In the genomic region with DNA sequence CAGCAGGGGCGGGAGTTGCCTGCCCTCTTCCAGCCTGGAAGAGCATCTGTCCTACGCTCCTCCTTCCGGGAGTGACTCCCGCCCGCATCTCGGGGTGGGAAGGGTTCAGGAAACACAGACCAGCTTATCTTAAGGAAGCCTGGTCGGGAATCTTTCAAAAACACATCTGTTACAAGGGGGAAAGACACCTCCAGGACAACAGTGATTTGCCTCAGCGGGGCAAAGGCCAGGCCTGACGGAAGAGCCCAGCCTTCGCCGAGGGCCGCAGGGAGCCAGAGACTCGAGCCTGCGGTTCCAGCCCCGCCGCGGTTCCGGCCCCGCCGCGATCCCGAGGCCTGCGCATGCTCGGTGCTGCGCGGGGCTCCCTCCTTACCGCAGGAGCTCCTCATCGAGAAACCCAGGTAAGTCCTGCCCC, we compare ENCODE assay signal across 9 cellular contexts. TPM values are rescaled to one million over a fixed set of nuclear protein-coding genes. Genes with fewer than 3 reads are reported as not detected.
DNase-seq lines count a peak whose midpoint lies in the region; ATAC-seq, FAIRE-seq and TF ChIP-seq lines count a peak whose summit lies in the region.
"Had no signal": no experiment of that assay in that cellular context is flagged by ENCODE, and none has a peak within 500 bp of the region (broad histone marks: within the 10 kb centered on the region; RNA-seq: fewer than 3 reads in every experiment).

No MANE protein-coding gene starts in this region.

- no peaks in the 10 kb centered on the region for H3K27me3 ChIP-seq in skeletal muscle satellite cell (ENCODE audit: control insufficient read depth, insufficient read depth, low read length)
- H3K27me3 ChIP-seq in MG63, result no peaks in the 10 kb centered on the region

- no peak for TF ChIP-seq POLR2A in H54 (IDR thresholded peaks at IDR 0.05; ENCODE audit: low read depth, low read length)

- TF ChIP-seq CTCF in fibroblast of mammary gland (conservative IDR thresholded peaks at IDR 0.05; ENCODE audit: control insufficient read depth, insufficient read depth, low read depth, low read length), result no peak

- H3K9me3 ChIP-seq in skeletal muscle satellite cell (replicated peaks; ENCODE audit: low read length) (no peaks in the 10 kb centered on the region), MG63 (no peaks in the 10 kb centered on the region)

- H3K4me1 ChIP-seq in skeletal muscle satellite cell (ENCODE audit: control insufficient read depth, insufficient read depth, low read length), result peaks cover 7% of the 10 kb centered on the region

- peak overlapping the region; percentile 58 for H3K9ac ChIP-seq in skeletal muscle satellite cell (ENCODE audit: low read depth, low read length)

- H3K4me3 ChIP-seq in fibroblast of mammary gland (ENCODE audit: control insufficient read depth, low read depth, low read length) (peak overlapping the region; percentile 36), skeletal muscle satellite cell (ENCODE audit: low read length) (peak overlapping the region; percentile 59), MG63 (no peak overlapping the region)

- DNase-seq in Daoy (ENCODE audit: low read depth), result peak; percentile 7
- peak; percentile 36 for DNase-seq in activated T-cell treated with anti-CD3 and anti-CD28 coated beads, Interleukin-2, amount 50 U/mL, for 1 hour
- no peak for DNase-seq in fibroblast of mammary gland (ENCODE audit: low read depth)
- no peak for DNase-seq in NCI-H128 (lab: John Stamatoyannopoulos, UW; ENCODE audit: unreplicated experiment)
- no peak for DNase-seq in MG63
- no peak for DNase-seq in H54 (ENCODE audit: insufficient read length, low spot score)

- ATAC-seq in GM18511 (IDR thresholded peaks at IDR 0.05; ENCODE audit: unreplicated experiment), result no peak

- FAIRE-seq in H54 (lab: Jason Lieb, UNC), result no peak
- FAIRE-seq: GM18507 had no signal

- peak overlapping the region; percentile 71 for H3K4me2 ChIP-seq in skeletal muscle satellite cell (ENCODE audit: low read length)

- H3K36me3 ChIP-seq in skeletal muscle satellite cell (ENCODE audit: insufficient read depth, low read length), result no peaks in the 10 kb centered on the region
- H3K36me3 ChIP-seq in MG63, result no peaks in the 10 kb centered on the region

RNA-seq across cellular contexts. Expression of a gene that starts 38.1 kb away (rescaled TPM):
- 48.0 and 83.6 TPM in 2 replicates for total RNA-seq in Daoy (2014; rRNA removed; shearing (Covaris generic))
- 77.8 and 82.6 TPM in 2 replicates for total RNA-seq in skeletal muscle satellite cell (2012; rRNA removed)
- 28.2 and 43.2 TPM in 2 replicates for total RNA-seq in MG63 (2014; rRNA removed; shearing (Covaris generic); ENCODE audit: low replicate concordance)

Comparison
In these comparisons a context has a peak if more than half of its experiments do, and no peak if none do; other contexts are left out.
1. DNase-seq: peak in Daoy (single experiment) and activated T-cell treated with anti-CD3 and anti-CD28 coated beads, Interleukin-2, amount 50 U/mL, for 1 hour (single experiment); none in fibroblast of mammary gland (single experiment), NCI-H128 (single experiment), MG63 (single experiment) and H54 (single experiment).